18 cellular contexts compared by ENCODE assay signal in the genomic region with DNA sequence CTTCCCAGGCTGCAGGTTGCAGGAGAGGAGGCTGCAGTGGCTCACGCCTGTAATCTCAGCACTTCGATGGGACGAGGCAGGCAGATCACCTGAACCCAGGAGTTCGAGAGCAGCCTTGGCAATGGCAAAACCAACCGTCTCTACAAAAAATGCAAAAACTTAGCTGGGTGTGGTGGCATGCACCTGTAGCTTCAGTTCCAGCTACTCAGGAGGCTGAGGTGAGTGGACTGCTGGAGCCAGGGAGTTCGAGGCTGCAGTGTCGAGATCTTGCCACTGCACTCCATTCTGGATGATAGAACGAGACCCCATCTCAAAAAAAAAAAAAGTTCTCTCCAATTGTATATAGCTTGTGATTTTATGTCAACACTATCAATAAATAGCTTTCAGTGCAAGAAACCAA. TPM values are rescaled to one million over a fixed set of nuclear protein-coding genes. Genes with fewer than 3 reads are reported as not detected.
DNase-seq lines count a peak whose midpoint lies in the region; ATAC-seq, FAIRE-seq and TF ChIP-seq lines count a peak whose summit lies in the region.
"Had no signal": no experiment of that assay in that cellular context is flagged by ENCODE, and none has a peak within 500 bp of the region (broad histone marks: within the 10 kb centered on the region; RNA-seq: fewer than 3 reads in every experiment).

No MANE protein-coding gene starts in this region.

- H2AFZ ChIP-seq in GM23338: no peak overlapping the region
- no peak overlapping the region for H2AFZ ChIP-seq in neuronal stem cell (ENCODE audit: low read length)

- no peaks in the 10 kb centered on the region for H3F3A ChIP-seq in GM23338 (replicated peaks; ENCODE audit: low read depth)

- H3K4me1 ChIP-seq in GM23338 (ENCODE audit: insufficient read depth) (no peaks in the 10 kb centered on the region), Panc1 (ENCODE audit: control insufficient read depth, insufficient read depth, low read length) (no peaks in the 10 kb centered on the region), neuronal stem cell (ENCODE audit: control insufficient read depth in 2 of 2, insufficient read depth in 1 of 2, low read depth in 1 of 2, low read length in 2 of 2) (no peaks in the 10 kb centered on the region)
- H3K4me1 ChIP-seq: BE2C, HAP-1 had no signal

- no peak overlapping the region for H3K4me3 ChIP-seq in GM23338
- no peak overlapping the region for H3K4me3 ChIP-seq in Panc1 (ENCODE audit: low read depth in 2 of 2, low read length in 2 of 2)
- no peak overlapping the region for H3K4me3 ChIP-seq in bronchial epithelial cell (ENCODE audit: low read depth, low read length)
- H3K4me3 ChIP-seq in neuronal stem cell (ENCODE audit: low read length in 2 of 2): no peak overlapping the region
- no peak overlapping the region for H3K4me3 ChIP-seq in coronary artery
- H3K4me3 ChIP-seq: HAP-1 had no signal

- H3K4me2 ChIP-seq in GM23338 (no peak overlapping the region), neuronal stem cell (ENCODE audit: insufficient read depth, low read length, poor library complexity, severe bottlenecking) (no peak overlapping the region)
- H3K4me2 ChIP-seq: KMS-11 had no signal

- H2BK5ac ChIP-seq in neuronal stem cell (ENCODE audit: low read length): no peak overlapping the region

- H4K20me1 ChIP-seq in GM23338 (replicated peaks; ENCODE audit: insufficient read depth): no peaks in the 10 kb centered on the region

- no peak overlapping the region for H3K4ac ChIP-seq in neuronal stem cell (ENCODE audit: low read length)

- peaks cover 5% of the 10 kb centered on the region for H3K27me3 Mint-ChIP-seq in GM23338 (ENCODE audit: insufficient read depth, low read depth, poor library complexity)
- H3K27me3 Mint-ChIP-seq: CD4-positive, CD25-positive, alpha-beta regulatory T cell had no signal

- no peak overlapping the region for H2AK5ac ChIP-seq in neuronal stem cell (ENCODE audit: low read depth, low read length)

- in situ Hi-C loops in Panc1 (cut with HindIII; ENCODE audit: low pct_unique_long_range_greater_than_20kb, low sequenced_read_pairs) (no loop called here), KBM-7 (cut with MboI; ENCODE audit: low pct_unique_long_range_greater_than_20kb, low sequenced_read_pairs) (no loop called here)

- H3K23ac ChIP-seq in neuronal stem cell (ENCODE audit: low read depth, low read length, poor library complexity): no peak overlapping the region

- POLR2A ChIA-PET in Panc1 (lab: Charles Lee): interaction anchor here (0.6 to 0.7 kb wide), 2 partner anchors 12 to 18 kb away, joined by 3 to 6 read pairs; no protein-coding TSS in a partner anchor

- H3K18ac ChIP-seq in neuronal stem cell (ENCODE audit: low read length): no peak overlapping the region

- BruUV-seq in Panc1 (replicated peaks; lab: Mats Ljungman, UMichigan): no TSS peak

- intact Hi-C loops in Panc1 (cut with micrococcal nuclease; ENCODE audit: unreplicated experiment): no loop called here

- WGBS in neuronal stem cell (ENCODE audit: extremely low coverage in 2 of 2, insufficient read length in 2 of 2, insufficient replicate concordance in 1 of 2), 2 donors: no CpG with 5 or more reads among the region's 8 CpGs

- no peak overlapping the region for H2BK120ac ChIP-seq in neuronal stem cell (ENCODE audit: low read depth, low read length)

- H3K9ac ChIP-seq in neuronal stem cell (ENCODE audit: low read depth, low read length, poor library complexity): no peak overlapping the region
- H3K9ac ChIP-seq: KMS-11 had no signal

- no peak overlapping the region for H4K91ac ChIP-seq in neuronal stem cell (ENCODE audit: low read depth, low read length, poor library complexity)

- no peaks in the 10 kb centered on the region for H3K36me3 ChIP-seq in GM23338 (ENCODE audit: insufficient read depth)
- H3K36me3 ChIP-seq in Panc1 (ENCODE audit: control insufficient read depth, insufficient read depth, low read length): no peaks in the 10 kb centered on the region
- no peaks in the 10 kb centered on the region for H3K36me3 ChIP-seq in bronchial epithelial cell (ENCODE audit: control insufficient read depth, insufficient read depth, low read length)
- H3K36me3 ChIP-seq in neuronal stem cell (replicated peaks in 1 of 2; ENCODE audit: control insufficient read depth in 2 of 2, insufficient read depth in 2 of 2, low read length in 2 of 2): peaks cover 3 to 4% of the 10 kb centered on the region in 2 donors
- H3K36me3 ChIP-seq: BE2C, HAP-1 had no signal

- H3K9me3 ChIP-seq in Panc1 (ENCODE audit: control insufficient read depth, insufficient read depth, low read depth, low read length) (no peaks in the 10 kb centered on the region), neuronal stem cell (replicated peaks in 1 of 2; ENCODE audit: control insufficient read depth in 2 of 2, insufficient read depth in 1 of 2, low read depth in 1 of 2, low read length in 2 of 2) (peaks cover 3 to 5% of the 10 kb centered on the region in 2 donors)
- H3K9me3 ChIP-seq: BE2C, HAP-1 had no signal

- no peak for TF ChIP-seq POLR2A in GM12892 (IDR thresholded peaks at IDR 0.05; ENCODE audit: low read depth, low read length)

- no peaks in the 10 kb centered on the region for H3K79me1 ChIP-seq in neuronal stem cell (ENCODE audit: low read depth, low read length)

- no peak overlapping the region for H2BK12ac ChIP-seq in neuronal stem cell (ENCODE audit: low read length)

- no peak overlapping the region for H3K14ac ChIP-seq in neuronal stem cell (ENCODE audit: low read length)

- DNase-seq in GM23338 (ENCODE audit: low spot score): no peak
- no peak for DNase-seq in Panc1 (ENCODE audit: low read depth, low spot score)
- DNase-seq in bronchial epithelial cell (ENCODE audit: low read depth): no peak
- no peak for DNase-seq in neuronal stem cell (ENCODE audit: low spot score)
- DNase-seq in KBM-7: no peak
- no peak for DNase-seq in GM12892 (ENCODE audit: insufficient read length)
- DNase-seq in coronary artery (ENCODE audit: low spot score): no peak
- DNase-seq: ACHN; BE2C; C1 segment of cervical spinal cord; CD4-positive, CD25-positive, alpha-beta regulatory T cell; DMS153; DMS79; GDM1 had no signal

- H3K4me3 Mint-ChIP-seq in GM23338: no peak overlapping the region
- H3K4me3 Mint-ChIP-seq: CD4-positive, CD25-positive, alpha-beta regulatory T cell had no signal

- H3K79me2 ChIP-seq in GM23338 (replicated peaks; ENCODE audit: insufficient read depth): no peaks in the 10 kb centered on the region

- no peak for TF ChIP-seq CTCF in GM23338 (conservative IDR thresholded peaks at IDR 0.05; ENCODE audit: low read depth in 2 of 2)
- no peak for TF ChIP-seq CTCF in Panc1 (IDR thresholded peaks at IDR 0.05)
- no peak for TF ChIP-seq CTCF in bronchial epithelial cell (IDR thresholded peaks at IDR 0.05; ENCODE audit: insufficient read depth, low read length, severe bottlenecking)
- no peak for TF ChIP-seq CTCF in coronary artery (IDR thresholded peaks at IDR 0.05)

- H3K9me3 Mint-ChIP-seq in GM23338: peaks cover 5% of the 10 kb centered on the region

- H3K4me1 Mint-ChIP-seq in GM23338: no peaks in the 10 kb centered on the region

- FAIRE-seq in bronchial epithelial cell (lab: Jason Lieb, UNC): peak; percentile 7
- no peak for FAIRE-seq in GM12892 (lab: Jason Lieb, UNC)
- FAIRE-seq: GM19239 had no signal

- H3K27me3 ChIP-seq in GM23338 (ENCODE audit: insufficient read depth) (no peaks in the 10 kb centered on the region), Panc1 (ENCODE audit: control insufficient read depth, insufficient read depth, low read length) (no peaks in the 10 kb centered on the region), bronchial epithelial cell (ENCODE audit: control insufficient read depth, insufficient read depth, low read length) (no peaks in the 10 kb centered on the region), neuronal stem cell (ENCODE audit: control insufficient read depth in 3 of 3, insufficient read depth in 3 of 3, low read depth in 1 of 3, low read length in 3 of 3) (no peaks in the 10 kb centered on the region)
- H3K27me3 ChIP-seq: BE2C had no signal

- peak overlapping the region; percentile 65 for H4K8ac ChIP-seq in neuronal stem cell (ENCODE audit: low read depth, low read length)

- H3K27ac ChIP-seq in GM23338 (ENCODE audit: low read depth) (no peak overlapping the region), Panc1 (ENCODE audit: low read length) (no peak overlapping the region), neuronal stem cell (replicated peaks; ENCODE audit: low read length) (no peak overlapping the region), coronary artery (no peak overlapping the region)
- H3K27ac ChIP-seq: KMS-11 had no signal

- peak; percentile 28; the same call in 2 of the 3 replicates for ATAC-seq in GM23338
- peak; percentile 66 for ATAC-seq in Panc1

- H2BK15ac ChIP-seq in neuronal stem cell (ENCODE audit: low read length): no peak overlapping the region

- H3K27ac Mint-ChIP-seq in GM23338: no peak overlapping the region

- H3K36me3 Mint-ChIP-seq in GM23338 (ENCODE audit: low read depth): peaks cover 20% of the 10 kb centered on the region

- no peaks in the 10 kb centered on the region for H3K9me2 ChIP-seq in GM23338 (ENCODE audit: insufficient read depth)

- CTCF ChIA-PET in Panc1 (lab: Charles Lee): no interaction called here

TF ChIP-seq in GM23338, 12 proteins besides CTCF, POLR2A, EP300 and RAD21:
- TF ChIP-seq ZNF114 (CRISPR knock-in tag; IDR thresholded peaks at IDR 0.05) (no peak), JUNB (IDR thresholded peaks at IDR 0.05; ENCODE audit: unreplicated experiment) (no peak)

RNA-seq across cellular contexts. Expression of a gene that starts 9.7 kb away (rescaled TPM):
- 2.7 TPM in 2 replicates for total RNA-seq in GM23338 (2014; rRNA removed; shearing (Covaris generic))
- polyA plus RNA-seq in GM23338 (2016; fragmentation: Nextera tagmentation; extraction: Ambion mirVana): 2.7 and 3.2 TPM in 2 replicates
- total RNA-seq in Panc1 (2021; ENCODE audit: unreplicated experiment): 11.1 TPM
- polyA plus RNA-seq in Panc1 (2012; ENCODE audit: insufficient read length): 3.6 TPM
- total RNA-seq in bronchial epithelial cell: 3.1 and 5.3 TPM in 2 replicates
- 7.7 TPM for polyA plus RNA-seq in neuronal stem cell (2013, experiment 1 of 2)
- 8.4 TPM for polyA plus RNA-seq in neuronal stem cell (2013, experiment 2 of 2)
- 8.7 TPM for polyA plus RNA-seq in GM12892 (2012; ENCODE audit: missing spikeins)

RNA-seq across cellular contexts. Expression of a gene that starts 12.2 kb away (rescaled TPM):
- total RNA-seq in GM23338 (2014; rRNA removed; shearing (Covaris generic)): 3.1 and 3.9 TPM in 2 replicates
- 1.5 and 2.4 TPM in 2 replicates for polyA plus RNA-seq in GM23338 (2016; fragmentation: Nextera tagmentation; extraction: Ambion mirVana)
- total RNA-seq in Panc1 (2021; ENCODE audit: unreplicated experiment) (43.8 TPM), bronchial epithelial cell (0.26 TPM in 2 replicates)
- polyA plus RNA-seq in Panc1 (2012; ENCODE audit: insufficient read length): 12.1 TPM
- polyA plus RNA-seq in neuronal stem cell (2013, experiment 1 of 2): 16.3 TPM
- 15.7 TPM for polyA plus RNA-seq in neuronal stem cell (2013, experiment 2 of 2)
- polyA plus RNA-seq in GM12892 (2012; ENCODE audit: missing spikeins): 15.0 TPM

RNA-seq across cellular contexts. Expression of a gene that starts 26.8 kb away (rescaled TPM):
- total RNA-seq in GM23338 (2014; rRNA removed; shearing (Covaris generic)): not detected in 2 replicates
- polyA plus RNA-seq in GM23338 (2016; fragmentation: Nextera tagmentation; extraction: Ambion mirVana): 0.10 TPM in 2 replicates
- total RNA-seq in Panc1 (2021; ENCODE audit: unreplicated experiment) (not detected), bronchial epithelial cell (not detected in 2 replicates)
- not detected for polyA plus RNA-seq in Panc1 (2012; ENCODE audit: insufficient read length)
- polyA plus RNA-seq in neuronal stem cell (2013, experiment 1 of 2): not detected
- polyA plus RNA-seq in neuronal stem cell (2013, experiment 2 of 2): not detected
- polyA plus RNA-seq in GM12892 (2012; ENCODE audit: missing spikeins): not detected
- total RNA-seq: CD4-positive, CD25-positive, alpha-beta regulatory T cell; Daoy had no signal
